In the genomic region with DNA sequence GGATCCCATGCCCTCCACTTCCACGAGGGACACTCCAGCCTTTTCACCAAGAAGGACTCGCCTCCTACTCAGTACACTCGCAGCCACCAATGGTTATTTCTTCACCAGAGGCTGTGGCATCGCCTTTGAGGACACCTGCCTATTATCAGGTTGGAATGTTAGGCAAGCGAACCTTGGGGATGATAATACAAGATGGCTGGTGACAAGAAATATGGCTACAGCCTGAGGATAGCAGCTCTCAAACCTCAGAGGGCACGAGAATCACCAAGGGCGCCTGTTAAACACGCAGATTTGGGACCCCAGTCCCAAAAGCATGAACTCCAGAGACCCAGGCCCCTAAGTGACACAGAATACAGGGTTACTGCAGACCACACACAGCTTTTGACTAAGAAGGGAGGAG, we compare ENCODE assay signal across 12 cellular contexts. TPM values are rescaled to one million over a fixed set of nuclear protein-coding genes. Genes with fewer than 3 reads are reported as not detected.
A peak's percentile ranks its signal among the peaks of the same experiment; 100 is the strongest.
DNase-seq lines count a peak whose midpoint lies in the region; ATAC-seq and TF ChIP-seq lines count a peak whose summit lies in the region.
"Had no signal": no experiment of that assay in that cellular context is flagged by ENCODE, and none has a peak within 500 bp of the region (broad histone marks: within the 10 kb centered on the region; RNA-seq: fewer than 3 reads in every experiment).

No MANE protein-coding gene starts in this region.

- peaks cover 0 to 2% of the 10 kb centered on the region in 2 donors for H3K27me3 Mint-ChIP-seq in CD8-positive, alpha-beta memory T cell
- H3K27me3 Mint-ChIP-seq in Caco-2 (ENCODE audit: insufficient read depth, unreplicated experiment), result no peaks in the 10 kb centered on the region

- H3K9me1 ChIP-seq in IMR-90 (ENCODE audit: insufficient read depth, low read length), result peaks cover 13% of the 10 kb centered on the region; the same call in 1 of the 2 replicates

- H3K4me1 ChIP-seq in CD8-positive, alpha-beta memory T cell (ENCODE audit: insufficient read depth, low read length), result peaks cover 99% of the 10 kb centered on the region
- H3K4me1 ChIP-seq in IMR-90 (ENCODE audit: control insufficient read depth, insufficient read depth, low read length) (peaks cover 19% of the 10 kb centered on the region), ectodermal cell (ENCODE audit: control insufficient read depth, insufficient read depth, low read length) (peaks cover 38% of the 10 kb centered on the region), parathyroid adenoma (peaks cover 41% of the 10 kb centered on the region), Caco-2 (peaks cover 22% of the 10 kb centered on the region)
- H3K4me1 ChIP-seq: uterus had no signal

- BruUV-seq in IMR-90 (replicated peaks; lab: Mats Ljungman, UMichigan), result no TSS peak
- BruUV-seq in Caco-2 (replicated peaks; lab: Mats Ljungman, UMichigan), result no TSS peak

- peaks cover 37% of the 10 kb centered on the region for H4K20me1 ChIP-seq in IMR-90 (ENCODE audit: insufficient read depth, low read length)

- DNase-seq in CD8-positive, alpha-beta memory T cell, result no peak
- DNase-seq in IMR-90 (no peak), Caco-2 (no peak), KBM-7 (no peak), T1000 (lab: John Stamatoyannopoulos, UW) (no peak)
- DNase-seq: DND-41, NCI-H1436 treated with DMSO at 0.1 percent for 48 hours had no signal

- H2BK15ac ChIP-seq in IMR-90 (ENCODE audit: low read depth, low read length), result no peak overlapping the region

- intact Hi-C loops in IMR-90 (cut with micrococcal nuclease), result no loop called here
- intact Hi-C loops in Caco-2 (cut with micrococcal nuclease; ENCODE audit: unreplicated experiment), result no loop called here

- H4K91ac ChIP-seq in IMR-90 (ENCODE audit: insufficient read depth, low read depth, low read length), result no peak overlapping the region

- H2AK9ac ChIP-seq in IMR-90 (replicated peaks; ENCODE audit: low read depth, low read length, poor library complexity), result peak overlapping the region; percentile 17

- H3K56ac ChIP-seq in IMR-90 (ENCODE audit: extremely low read depth, insufficient read depth, low read length), result no peak overlapping the region

- TF ChIP-seq CTCF in IMR-90 (conservative IDR thresholded peaks at IDR 0.05; ENCODE audit: low read depth, low read length), result no peak
- TF ChIP-seq CTCF in parathyroid adenoma (IDR thresholded peaks at IDR 0.05), result no peak
- TF ChIP-seq CTCF in Caco-2 (IDR thresholded peaks at IDR 0.05; ENCODE audit: insufficient read depth in 1 of 2, low read depth in 1 of 2, low read length in 1 of 2, severe bottlenecking in 1 of 2, unreplicated experiment in 1 of 2), result no peak

- peak overlapping the region in 6 of 7 donors; percentile 37 to 78 (median 64) for H3K4me3 Mint-ChIP-seq in CD8-positive, alpha-beta memory T cell
- H3K4me3 Mint-ChIP-seq in Caco-2 (ENCODE audit: unreplicated experiment), result no peak overlapping the region

- H3K27ac Mint-ChIP-seq in CD8-positive, alpha-beta memory T cell, result peak overlapping the region in 7 of 8 donors; percentile 17 to 90 (median 75)
- H3K27ac Mint-ChIP-seq in Caco-2 (ENCODE audit: unreplicated experiment), result no peak overlapping the region

- H3K9ac ChIP-seq in IMR-90 (ENCODE audit: low read depth, low read length), result no peak overlapping the region
- no peak overlapping the region for H3K9ac ChIP-seq in parathyroid adenoma

- no peak overlapping the region for H3K4me2 ChIP-seq in IMR-90 (ENCODE audit: low read depth, low read length)
- no peak overlapping the region for H3K4me2 ChIP-seq in parathyroid adenoma (ENCODE audit: low read length)

- H3K14ac ChIP-seq in IMR-90 (replicated peaks; ENCODE audit: low read depth, low read length), result 0 out of 2 replicates have a peak overlapping the region, but pooled peaks have one; percentile 5

- peak overlapping the region; percentile 64; the same call in 1 of the 2 replicates for H2AK5ac ChIP-seq in IMR-90 (ENCODE audit: low read depth, low read length)

- WGBS in IMR-90 (ENCODE audit: extremely low coverage in 2 of 2, insufficient read length in 1 of 2), 2 experiments, result no CpG with 5 or more reads among the region's 8 CpGs
- 66 to 76% methylated on average over 8 of the region's 8 CpGs for WGBS in ectodermal cell, 2 experiments

- no peak overlapping the region for H2BK5ac ChIP-seq in IMR-90 (ENCODE audit: low read depth, low read length, poor library complexity, severe bottlenecking)

- no peak for ATAC-seq in IMR-90 (ENCODE audit: low read depth)

- peaks cover 0 to 46% (median 11%) of the 10 kb centered on the region in 3 donors for H3K36me3 Mint-ChIP-seq in CD8-positive, alpha-beta memory T cell
- H3K36me3 Mint-ChIP-seq in Caco-2 (ENCODE audit: insufficient read depth, unreplicated experiment), result peaks cover 4% of the 10 kb centered on the region

- peaks cover 17 to 44% of the 10 kb centered on the region in 2 experiments for H3K79me1 ChIP-seq in IMR-90 (ENCODE audit: low read depth in 1 of 2, low read length in 2 of 2)

- no peak overlapping the region for H4K8ac ChIP-seq in IMR-90 (ENCODE audit: low read depth in 2 of 2, low read length in 2 of 2)

- H2BK20ac ChIP-seq in IMR-90 (ENCODE audit: low read depth, low read length), result no peak overlapping the region

- H3K27ac ChIP-seq in CD8-positive, alpha-beta memory T cell (ENCODE audit: low read depth, low read length), result no peak overlapping the region
- H3K27ac ChIP-seq in IMR-90 (ENCODE audit: insufficient read depth, low read length) (no peak overlapping the region), ectodermal cell (ENCODE audit: insufficient read depth, low read depth, low read length, poor library complexity, severe bottlenecking) (no peak overlapping the region), parathyroid adenoma (peak overlapping the region; percentile 88)
- H3K27ac ChIP-seq: uterus, VCaP had no signal

- H2AFZ ChIP-seq in IMR-90 (replicated peaks; ENCODE audit: low read length, poor library complexity) (peak overlapping the region; percentile 40), parathyroid adenoma (peak overlapping the region; percentile 76)

- H3K9me3 ChIP-seq in CD8-positive, alpha-beta memory T cell (ENCODE audit: low read length), result no peaks in the 10 kb centered on the region
- no peaks in the 10 kb centered on the region for H3K9me3 ChIP-seq in IMR-90 (ENCODE audit: control insufficient read depth, insufficient read depth, low read length)
- no peaks in the 10 kb centered on the region for H3K9me3 ChIP-seq in ectodermal cell (ENCODE audit: control insufficient read depth, low read length)
- no peaks in the 10 kb centered on the region for H3K9me3 ChIP-seq in parathyroid adenoma (ENCODE audit: control insufficient read depth, low read length)
- no peaks in the 10 kb centered on the region for H3K9me3 ChIP-seq in Caco-2
- H3K9me3 ChIP-seq: HAP-1, uterus had no signal

- in situ Hi-C loops in IMR-90 (cut with MboI; ENCODE audit: low sequenced_read_pairs) (no loop called here), KBM-7 (cut with MboI; ENCODE audit: low pct_unique_long_range_greater_than_20kb, low sequenced_read_pairs) (loop anchor here (25.0 kb wide), 1 partner anchor 237 kb away; no protein-coding TSS in a partner anchor)

- H3K23ac ChIP-seq in IMR-90 (ENCODE audit: low read depth, low read length), result no peak overlapping the region

- no peak overlapping the region for H3K18ac ChIP-seq in IMR-90 (ENCODE audit: low read depth, low read length)

- dilution Hi-C loops in IMR-90 (cut with HindIII; ENCODE audit: low sequenced_read_pairs, unreplicated experiment), result no loop called here

- peaks cover 84 to 99% (median 95%) of the 10 kb centered on the region in 3 donors for H3K4me1 Mint-ChIP-seq in CD8-positive, alpha-beta memory T cell
- peaks cover 17% of the 10 kb centered on the region for H3K4me1 Mint-ChIP-seq in Caco-2 (ENCODE audit: low read depth, unreplicated experiment)

- no peaks in the 10 kb centered on the region for H3K27me3 ChIP-seq in CD8-positive, alpha-beta memory T cell (ENCODE audit: insufficient read depth, low read length, poor library complexity, severe bottlenecking)
- no peaks in the 10 kb centered on the region for H3K27me3 ChIP-seq in IMR-90 (ENCODE audit: control insufficient read depth, insufficient read depth, low read length)
- no peaks in the 10 kb centered on the region for H3K27me3 ChIP-seq in ectodermal cell (ENCODE audit: control insufficient read depth, insufficient read depth, low read length, poor library complexity, severe bottlenecking)
- no peaks in the 10 kb centered on the region for H3K27me3 ChIP-seq in parathyroid adenoma (ENCODE audit: control insufficient read depth, insufficient read depth, low read length)
- no peaks in the 10 kb centered on the region for H3K27me3 ChIP-seq in Caco-2 (replicated peaks; ENCODE audit: control insufficient read depth, insufficient read depth, low read length)
- H3K27me3 ChIP-seq: uterus had no signal

- H3K36me3 ChIP-seq in CD8-positive, alpha-beta memory T cell (ENCODE audit: insufficient read depth, low read length), result no peaks in the 10 kb centered on the region
- H3K36me3 ChIP-seq in IMR-90 (ENCODE audit: control insufficient read depth, insufficient read depth, low read length) (no peaks in the 10 kb centered on the region), ectodermal cell (ENCODE audit: control insufficient read depth, insufficient read depth, low read length) (no peaks in the 10 kb centered on the region), parathyroid adenoma (ENCODE audit: control insufficient read depth, insufficient read depth, low read length) (no peaks in the 10 kb centered on the region), Caco-2 (ENCODE audit: control insufficient read depth, insufficient read depth, low read length) (peaks cover 1% of the 10 kb centered on the region; the same call in 1 of the 2 replicates)
- H3K36me3 ChIP-seq: HAP-1, uterus had no signal

- CTCF ChIA-PET in CD8-positive, alpha-beta memory T cell (lab: Charles Lee), result no interaction called here
- CTCF ChIA-PET in IMR-90 (lab: Yijun Ruan, JAX), result interaction anchor here (2.4 kb wide), 1 partner anchor 15 kb away, joined by 9 read pairs; no protein-coding TSS in a partner anchor
- CTCF ChIA-PET in Caco-2 (lab: Charles Lee), result no interaction called here

- no peaks in the 10 kb centered on the region for H3K9me3 Mint-ChIP-seq in CD8-positive, alpha-beta memory T cell
- no peaks in the 10 kb centered on the region for H3K9me3 Mint-ChIP-seq in Caco-2 (ENCODE audit: unreplicated experiment)

- no peak overlapping the region for H4K5ac ChIP-seq in IMR-90 (ENCODE audit: low read depth, low read length)

- H3K79me2 ChIP-seq in parathyroid adenoma, result peaks cover 42% of the 10 kb centered on the region

- no peak overlapping the region for H2BK120ac ChIP-seq in IMR-90 (ENCODE audit: low read depth, low read length)

- TF ChIP-seq POLR2A in IMR-90 (IDR thresholded peaks at IDR 0.05; ENCODE audit: low read depth, low read length), result no peak

- peak overlapping the region; percentile 16 for H3K4me3 ChIP-seq in CD8-positive, alpha-beta memory T cell (ENCODE audit: low read length)
- H3K4me3 ChIP-seq in IMR-90 (ENCODE audit: insufficient read depth, low read depth, low read length) (no peak overlapping the region), ectodermal cell (ENCODE audit: insufficient read depth, low read depth, low read length) (peak overlapping the region; percentile 33), parathyroid adenoma (ENCODE audit: low read depth, low read length) (no peak overlapping the region), Caco-2 (ENCODE audit: low read depth, low read length) (no peak overlapping the region)
- H3K4me3 ChIP-seq: HAP-1 had no signal

- H3K4ac ChIP-seq in IMR-90 (ENCODE audit: low read depth, low read length), result no peak overlapping the region

- POLR2A ChIA-PET in CD8-positive, alpha-beta memory T cell (lab: Charles Lee), result no interaction called here
- POLR2A ChIA-PET in IMR-90 (lab: Charles Lee; ENCODE audit: unreplicated experiment) (no interaction called here), Caco-2 (lab: Charles Lee) (no interaction called here)

- TF ChIP-seq RAD21 in IMR-90 (IDR thresholded peaks at IDR 0.05; ENCODE audit: low read length), result no peak

RNA-seq across cellular contexts. Expression of a gene that starts 58.1 kb away (rescaled TPM):
- 100 to 1,000 TPM; 115 to 129 TPM for total RNA-seq in CD8-positive, alpha-beta memory T cell
- polyA plus RNA-seq in CD8-positive, alpha-beta memory T cell, result 279 TPM
- total RNA-seq in IMR-90 (2012; rRNA removed) (7.9 and 8.3 TPM in 2 replicates), Caco-2 (2022) (26.5 and 29.6 TPM in 2 replicates)
- 10.1 and 12.4 TPM in 2 replicates for polyA plus RNA-seq in IMR-90 (2012; rRNA removed)
- polyA plus RNA-seq in IMR-90 (2012; cell fraction: cytosol; rRNA removed), result 6.2 and 9.0 TPM in 2 replicates
- 46.8 and 57.8 TPM in 2 replicates for polyA plus RNA-seq in IMR-90 (2012; cell fraction: nucleus; rRNA removed; ENCODE audit: low replicate concordance)
- 20.1 TPM for polyA plus RNA-seq in ectodermal cell (2013, experiment 1 of 4)
- 20.4 TPM for polyA plus RNA-seq in ectodermal cell (2013, experiment 2 of 4)
- 16.4 TPM for polyA plus RNA-seq in ectodermal cell (2013, experiment 3 of 4)
- 17.1 TPM for polyA plus RNA-seq in ectodermal cell (2013, experiment 4 of 4)

Comparison
In these comparisons a context has a peak if more than half of its experiments do, and no peak if none do; other contexts are left out.
1. H3K4me3 ChIP-seq: peak in CD8-positive, alpha-beta memory T cell (single experiment) and ectodermal cell (single experiment); none in IMR-90 (single experiment), parathyroid adenoma (single experiment) and Caco-2 (single experiment).